In the genomic region with DNA sequence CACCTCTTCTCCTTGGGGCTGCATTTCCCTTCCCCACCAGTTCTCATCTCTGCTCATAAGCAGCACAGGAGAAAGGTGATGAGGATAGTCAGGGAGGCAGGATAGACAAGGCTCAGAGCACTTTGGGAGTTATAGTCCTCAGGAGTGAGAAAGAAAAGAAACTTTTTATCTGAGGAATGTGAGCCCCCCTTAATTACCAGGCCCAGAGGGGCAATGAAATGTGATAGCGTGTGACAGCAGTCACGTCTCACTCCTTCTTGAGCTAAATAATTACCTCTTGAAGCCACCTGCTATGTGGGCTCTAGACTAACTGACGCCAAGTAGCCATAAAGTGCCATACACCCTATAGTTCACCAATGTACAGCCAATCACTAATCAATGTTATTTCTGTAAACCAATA, we compare ENCODE assay signal across 13 cellular contexts.
"Had no signal": no experiment of that assay in that cellular context is flagged by ENCODE, and none has a peak within 500 bp of the region (broad histone marks: within the 10 kb centered on the region; RNA-seq: fewer than 3 reads in every experiment).

No MANE protein-coding gene starts in this region.

- H3K4me1 ChIP-seq: esophagus muscularis mucosa, suprapubic skin, upper lobe of left lung had no signal

- H3K9me3 Mint-ChIP-seq: activated T-cell treated with anti-CD3 and anti-CD28 coated beads, Interleukin-2, amount 50 U/mL, for 4 hours had no signal

- H3K4me3 ChIP-seq: esophagus muscularis mucosa, ovary, suprapubic skin, upper lobe of left lung had no signal

- H3K4me3 Mint-ChIP-seq: activated naive CD8-positive, alpha-beta T cell treated with anti-CD3 and anti-CD28 coated beads, Interleukin-2, amount 50 U/mL, for 24 hours; activated T-cell treated with anti-CD3 and anti-CD28 coated beads, Interleukin-2, amount 50 U/mL, for 4 hours had no signal

- H3K36me3 ChIP-seq: esophagus muscularis mucosa, ovary, suprapubic skin, upper lobe of left lung had no signal

- H3K9me3 ChIP-seq: esophagus muscularis mucosa, ovary, suprapubic skin, upper lobe of left lung had no signal

- H3K27ac Mint-ChIP-seq: activated naive CD8-positive, alpha-beta T cell treated with anti-CD3 and anti-CD28 coated beads, Interleukin-2, amount 50 U/mL, for 24 hours had no signal

- H3K27me3 ChIP-seq: ovary, suprapubic skin, upper lobe of left lung had no signal

- ATAC-seq: activated naive CD8-positive, alpha-beta T cell treated with anti-CD3 and anti-CD28 coated beads, Interleukin-2, amount 50 U/mL, for 24 hours; activated T-cell treated with anti-CD3 and anti-CD28 coated beads, Interleukin-2, amount 50 U/mL, for 4 hours; left lobe of liver had no signal

- H3K27ac ChIP-seq: esophagus muscularis mucosa, ovary, suprapubic skin, upper lobe of left lung had no signal

- DNase-seq: activated CD4-positive, alpha-beta T cell treated with anti-CD3 and anti-CD28 coated beads for 1 hour; activated CD4-positive, alpha-beta T cell treated with anti-CD3 and anti-CD28 coated beads, Interleukin-2, amount 50 U/mL, for 48 hours; activated naive CD8-positive, alpha-beta T cell treated with anti-CD3 and anti-CD28 coated beads, Interleukin-2, amount 50 U/mL, for 24 hours; activated T-cell treated with anti-CD3 and anti-CD28 coated beads, Interleukin-2, amount 50 U/mL, for 4 hours; glutamatergic neuron; mammary epithelial cell; ovary; stimulated activated CD4-positive, alpha-beta T cell treated with anti-CD3 and anti-CD28 coated beads, Interleukin-12 subunit alpha, Interleukin-12 subunit beta, amount 100 ng/mL, for 4 hours; stimulated activated naive CD4-positive, alpha-beta T cell treated with Interleukin-2 at 50 U/mL for 16 hours; upper lobe of left lung had no signal

- H3K4me1 Mint-ChIP-seq: activated naive CD8-positive, alpha-beta T cell treated with anti-CD3 and anti-CD28 coated beads, Interleukin-2, amount 50 U/mL, for 24 hours had no signal
